ENCODE assay signal across 21 cellular contexts in the genomic region with DNA sequence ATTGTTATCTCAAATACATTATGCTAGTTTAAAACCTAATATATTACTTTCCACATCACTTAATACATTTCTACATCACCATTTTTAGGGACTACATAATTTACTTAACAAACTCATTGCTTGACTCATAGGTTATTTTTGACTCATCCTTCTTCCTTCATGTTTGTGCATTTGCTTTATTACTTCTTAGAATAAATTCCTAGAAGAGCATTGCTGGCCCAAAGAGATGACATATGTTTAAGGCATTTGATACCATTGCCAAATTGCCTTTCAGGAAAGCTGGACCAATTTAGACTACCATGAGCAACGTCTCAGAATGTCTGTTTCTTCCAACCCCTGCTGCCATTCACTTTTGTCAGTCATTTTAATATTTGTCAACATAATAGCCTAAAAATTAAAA.
DNase-seq lines count a peak whose midpoint lies in the region; ATAC-seq and TF ChIP-seq lines count a peak whose summit lies in the region.
"Had no signal": no experiment of that assay in that cellular context is flagged by ENCODE, and none has a peak within 500 bp of the region (broad histone marks: within the 10 kb centered on the region; RNA-seq: fewer than 3 reads in every experiment).

No MANE protein-coding gene starts in this region.

- TF ChIP-seq POLR2A in transverse colon (IDR thresholded peaks at IDR 0.05) = no peak

- H3K4me1 ChIP-seq in BE2C (no peaks in the 10 kb centered on the region), transverse colon (no peaks in the 10 kb centered on the region)
- H3K4me1 ChIP-seq: left ventricle myocardium inferior, neural progenitor cell had no signal

- H3K36me3 ChIP-seq in BE2C (no peaks in the 10 kb centered on the region), transverse colon (no peaks in the 10 kb centered on the region)
- H3K36me3 ChIP-seq: left ventricle myocardium inferior, neural progenitor cell, thoracic aorta had no signal

- H3K4me3 ChIP-seq in BE2C (ENCODE audit: low read depth, low read length) (no peak overlapping the region), transverse colon (no peak overlapping the region)
- H3K4me3 ChIP-seq: dorsolateral prefrontal cortex, left ventricle myocardium inferior, mucosa of descending colon, neural progenitor cell, thoracic aorta had no signal

- ATAC-seq in Right ventricle myocardium inferior = no peak
- ATAC-seq: mucosa of descending colon; stimulated activated effector memory CD8-positive, alpha-beta T cell treated with anti-CD3 and anti-CD28 coated beads, Interleukin-12 subunit alpha, Interleukin-12 subunit beta, amount 100 ng/mL, for 72 hours had no signal

- no peak overlapping the region for H3K27ac ChIP-seq in transverse colon
- H3K27ac ChIP-seq: dorsolateral prefrontal cortex, left ventricle myocardium inferior, neural progenitor cell, thoracic aorta had no signal

- peak; percentile 39 for DNase-seq in DMS 273 (lab: John Stamatoyannopoulos, UW; ENCODE audit: unreplicated experiment)
- peak; percentile 47 for DNase-seq in NCI-H2171 treated with DMSO at 0.1 percent for 48 hours (lab: John Stamatoyannopoulos, UW)
- DNase-seq in astrocyte of the hippocampus (ENCODE audit: low read depth, low spot score) = peak; percentile 55
- peak; percentile 4 for DNase-seq in kidney tubule cell (ENCODE audit: low spot score)
- DNase-seq in Right ventricle myocardium inferior (ENCODE audit: missing footprints) = no peak
- DNase-seq in BE2C = no peak
- DNase-seq in posterior vena cava (ENCODE audit: low spot score) = no peak
- DNase-seq in transverse colon = no peak
- DNase-seq: activated CD4-positive, alpha-beta T cell treated with anti-CD3 and anti-CD28 coated beads for 4 hours; AML-193; caudate nucleus; COR-L47; dorsolateral prefrontal cortex; left ventricle myocardium inferior; mucosa of descending colon; NCI-H1417; retina; RPMI8226 had no signal

- TF ChIP-seq EP300 in transverse colon (IDR thresholded peaks at IDR 0.05; ENCODE audit: low read depth) = no peak

- in situ Hi-C loops in transverse colon (cut with MboI; ENCODE audit: low pct_ligation_motif_present in 1 of 4, low pct_unique_long_range_greater_than_20kb in 1 of 4, low sequenced_read_pairs in 3 of 4) = no loop called here

- H3K9me3 ChIP-seq in BE2C (no peaks in the 10 kb centered on the region), transverse colon (no peaks in the 10 kb centered on the region)
- H3K9me3 ChIP-seq: left ventricle myocardium inferior, mucosa of descending colon, thoracic aorta had no signal

- WGBS in transverse colon (ENCODE audit: low coverage in 1 of 2), 2 donors = 5% methylated on average over 1 of the region's 1 CpG; no CpG with 5 or more reads in 1 of the 2 donors

- TF ChIP-seq CTCF in BE2C (IDR thresholded peaks at IDR 0.05; ENCODE audit: low read depth, low read length) (no peak), transverse colon (IDR thresholded peaks at IDR 0.05) (no peak)

- intact Hi-C loops in Right ventricle myocardium inferior (cut with DNase I) = no loop called here
- intact Hi-C loops in posterior vena cava (cut with DNase I) = no loop called here
- intact Hi-C loops in transverse colon (cut with DNase I; ENCODE audit: low total_unique reads) = no loop called here

- H3K27me3 ChIP-seq in BE2C = no peaks in the 10 kb centered on the region
- no peaks in the 10 kb centered on the region for H3K27me3 ChIP-seq in transverse colon
- H3K27me3 ChIP-seq: dorsolateral prefrontal cortex, neural progenitor cell had no signal

Comparison
In these comparisons a context has a peak if more than half of its experiments do, and no peak if none do; other contexts are left out.
1. DNase-seq: peak in DMS 273 (single experiment), NCI-H2171 treated with DMSO at 0.1 percent for 48 hours (single experiment), astrocyte of the hippocampus (single experiment) and kidney tubule cell (single experiment); none in Right ventricle myocardium inferior (single experiment), BE2C (single experiment), posterior vena cava (single experiment) and transverse colon (single experiment).